21 cellular contexts compared by ENCODE assay signal in genomic region chr6:44454198-44454597, GRCh38.
"Had no signal": no experiment of that assay in that cellular context is flagged by ENCODE, and none has a peak within 500 bp of the region (broad histone marks: within the 10 kb centered on the region; RNA-seq: fewer than 3 reads in every experiment).

No MANE protein-coding gene starts in this region.

- H2AFZ ChIP-seq: parathyroid adenoma had no signal

- H3K36me3 Mint-ChIP-seq: activated naive CD4-positive, alpha-beta T cell treated with anti-CD3 and anti-CD28 coated beads, Interleukin-2, amount 50 U/mL, for 72 hours had no signal

- H3K9me3 Mint-ChIP-seq: activated naive CD4-positive, alpha-beta T cell treated with anti-CD3 and anti-CD28 coated beads, Interleukin-2, amount 50 U/mL, for 72 hours; activated T-cell treated with anti-CD3 and anti-CD28 coated beads, Interleukin-2, amount 50 U/mL, for 4 hours; brain; dendritic cell treated with granulocyte-macrophage colony-stimulating factor and Interleukin-4, amounts not matched to agents 40 ng/mL and 50 ng/mL, for 4 days; effector memory CD8-positive, alpha-beta T cell; memory B cell; naive thymus-derived CD4-positive, alpha-beta T cell; stimulated activated naive CD8-positive, alpha-beta T cell treated with anti-CD3 and anti-CD28 coated beads, Interleukin-15, amount 100 ng/mL, for 72 hours; T-helper 2 cell treated with Interferon-gamma antibody and Interleukin-4, amounts not matched to agents 5 μg/mL and 100 μg/mL, for 36 hours had no signal

- H3K27me3 Mint-ChIP-seq: brain had no signal

- H3K36me3 ChIP-seq: left ventricle myocardium inferior had no signal

- H3K4me1 Mint-ChIP-seq: stimulated activated naive CD8-positive, alpha-beta T cell treated with anti-CD3 and anti-CD28 coated beads, Interleukin-15, amount 100 ng/mL, for 72 hours had no signal

- DNase-seq: activated CD4-positive, alpha-beta T cell treated with anti-CD3 and anti-CD28 coated beads, Interleukin-2, amount 50 U/mL, for 1 hour; activated CD4-positive, CD25-positive, alpha-beta regulatory T cell; activated CD8-positive, alpha-beta memory T cell treated with anti-CD3 and anti-CD28 coated beads, Interleukin-2, amount 10 ng/mL, durations not matched to agents 7 days and 5 days; activated effector memory CD4-positive, alpha-beta T cell treated with Interleukin-2 at 50 U/mL for 16 hours; activated T-cell treated with anti-CD3 and anti-CD28 coated beads, Interleukin-2, amount 50 U/mL, for 4 hours; effector memory CD8-positive, alpha-beta T cell; erythroblast; hippocampal formation; left ventricle myocardium inferior; mucosa of descending colon; naive thymus-derived CD4-positive, alpha-beta T cell; stimulated activated CD4-positive, alpha-beta T cell treated with anti-CD3 and anti-CD28 coated beads, Interleukin-1b, Interleukin-23, amount 100 ng/mL, for 48 hours; stimulated activated naive CD8-positive, alpha-beta T cell treated with anti-CD3 and anti-CD28 coated beads, Interleukin-15, amount 100 ng/mL, for 72 hours; upper lobe of left lung had no signal

- H3K79me2 ChIP-seq: parathyroid adenoma had no signal

- H3K4me1 ChIP-seq: parathyroid adenoma had no signal

- H3K4me3 Mint-ChIP-seq: activated CD8-positive, alpha-beta memory T cell treated with anti-CD3 and anti-CD28 coated beads, Interleukin-2, amount 10 ng/mL, durations not matched to agents 7 days and 5 days; activated T-cell treated with anti-CD3 and anti-CD28 coated beads, Interleukin-2, amount 50 U/mL, for 4 hours; brain; dendritic cell treated with granulocyte-macrophage colony-stimulating factor and Interleukin-4, amounts not matched to agents 40 ng/mL and 50 ng/mL, for 4 days; effector memory CD8-positive, alpha-beta T cell; memory B cell; naive thymus-derived CD4-positive, alpha-beta T cell; stimulated activated naive CD8-positive, alpha-beta T cell treated with anti-CD3 and anti-CD28 coated beads, Interleukin-15, amount 100 ng/mL, for 72 hours; T-helper 2 cell treated with Interferon-gamma antibody and Interleukin-4, amounts not matched to agents 5 μg/mL and 100 μg/mL, for 36 hours had no signal

- H3K27ac ChIP-seq: left ventricle myocardium inferior, neutrophil, parathyroid adenoma, upper lobe of left lung had no signal

- H3K27me3 ChIP-seq: upper lobe of left lung had no signal

- H3K9me3 ChIP-seq: left ventricle myocardium inferior, mucosa of descending colon, neutrophil, upper lobe of left lung had no signal

- ATAC-seq: activated CD8-positive, alpha-beta memory T cell treated with anti-CD3 and anti-CD28 coated beads, Interleukin-2, amount 10 ng/mL, durations not matched to agents 7 days and 5 days; activated naive CD4-positive, alpha-beta T cell treated with anti-CD3 and anti-CD28 coated beads, Interleukin-2, amount 50 U/mL, for 72 hours; activated T-cell treated with anti-CD3 and anti-CD28 coated beads, Interleukin-2, amount 50 U/mL, for 4 hours; effector memory CD8-positive, alpha-beta T cell; mucosa of descending colon; naive thymus-derived CD4-positive, alpha-beta T cell; stimulated activated naive CD8-positive, alpha-beta T cell treated with anti-CD3 and anti-CD28 coated beads, Interleukin-15, amount 100 ng/mL, for 72 hours had no signal

- H3K27ac Mint-ChIP-seq: activated CD8-positive, alpha-beta memory T cell treated with anti-CD3 and anti-CD28 coated beads, Interleukin-2, amount 10 ng/mL, durations not matched to agents 7 days and 5 days; brain; dendritic cell treated with granulocyte-macrophage colony-stimulating factor and Interleukin-4, amounts not matched to agents 40 ng/mL and 50 ng/mL, for 4 days; effector memory CD8-positive, alpha-beta T cell; memory B cell; stimulated activated naive CD8-positive, alpha-beta T cell treated with anti-CD3 and anti-CD28 coated beads, Interleukin-15, amount 100 ng/mL, for 72 hours; T-helper 2 cell treated with Interferon-gamma antibody and Interleukin-4, amounts not matched to agents 5 μg/mL and 100 μg/mL, for 36 hours had no signal

- H3K4me3 ChIP-seq: left ventricle myocardium inferior, mucosa of descending colon, upper lobe of left lung had no signal
